ENCODE assay signal across 16 cellular contexts in the genomic region with DNA sequence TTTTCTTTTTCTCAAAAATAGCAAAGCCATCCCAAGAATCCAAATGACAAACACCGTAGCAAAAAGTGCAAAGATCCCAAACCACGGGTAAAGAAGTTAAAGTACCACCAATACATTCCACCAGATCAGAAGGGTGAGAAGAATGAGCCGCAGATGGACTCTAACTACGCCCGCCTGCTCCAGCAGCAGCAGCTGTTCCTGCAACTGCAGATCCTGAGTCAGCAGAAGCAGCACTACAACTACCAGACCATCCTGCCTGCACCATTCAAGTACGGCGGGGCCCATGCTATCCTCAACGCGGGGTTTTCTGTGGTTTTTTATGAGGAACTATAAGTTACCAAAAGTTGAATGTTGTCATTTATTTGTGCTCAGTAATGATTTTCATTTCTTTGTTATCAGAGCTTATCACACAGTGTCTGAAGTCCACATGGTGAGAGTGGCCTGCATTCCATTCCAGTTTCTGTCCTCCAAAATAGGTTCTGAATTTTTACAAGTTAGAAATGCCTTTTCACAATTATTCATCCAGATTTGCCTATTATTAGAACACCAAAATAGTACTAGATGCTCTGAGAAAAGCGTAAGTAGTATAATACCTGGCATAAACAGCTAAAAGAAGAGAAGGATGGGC.
DNase-seq lines count a peak whose midpoint lies in the region; ATAC-seq and TF ChIP-seq lines count a peak whose summit lies in the region.
"Had no signal": no experiment of that assay in that cellular context is flagged by ENCODE, and none has a peak within 500 bp of the region (broad histone marks: within the 10 kb centered on the region; RNA-seq: fewer than 3 reads in every experiment).

No MANE protein-coding gene starts in this region.

- no peaks in the 10 kb centered on the region for H3K27me3 Mint-ChIP-seq in glutamatergic neuron (ENCODE audit: unreplicated experiment)
- H3K27me3 Mint-ChIP-seq: activated CD4-positive, alpha-beta memory T cell treated with anti-CD3 and anti-CD28 coated beads for 36 hours had no signal

- H3K4me3 ChIP-seq in BJ (ENCODE audit: low read depth, low read length), result no peak overlapping the region
- no peak overlapping the region for H3K4me3 ChIP-seq in Panc1 (ENCODE audit: low read depth in 2 of 2, low read length in 2 of 2)
- H3K4me3 ChIP-seq: colonic mucosa, tibial nerve had no signal

- H3K4me1 ChIP-seq in Panc1 (ENCODE audit: control insufficient read depth, insufficient read depth, low read length), result no peaks in the 10 kb centered on the region
- H3K4me1 ChIP-seq: colonic mucosa, tibial nerve had no signal

- H3K4me3 Mint-ChIP-seq in glutamatergic neuron (ENCODE audit: unreplicated experiment), result no peak overlapping the region
- H3K4me3 Mint-ChIP-seq: activated CD4-positive, alpha-beta memory T cell treated with anti-CD3 and anti-CD28 coated beads for 36 hours; natural killer cell had no signal

- H3K36me3 Mint-ChIP-seq in glutamatergic neuron (ENCODE audit: unreplicated experiment), result no peaks in the 10 kb centered on the region
- H3K36me3 Mint-ChIP-seq: natural killer cell had no signal

- no peaks in the 10 kb centered on the region for H3K4me1 Mint-ChIP-seq in glutamatergic neuron (ENCODE audit: low read depth, unreplicated experiment)
- H3K4me1 Mint-ChIP-seq: natural killer cell had no signal

- CTCF ChIA-PET in BJ (lab: Yijun Ruan, JAX) (interaction anchor here (1.0 to 2.6 kb wide), 6 partner anchors 9 to 362 kb away, joined by 3 to 23 read pairs (median 4); no protein-coding TSS in a partner anchor), Panc1 (lab: Charles Lee) (no interaction called here)

- TF ChIP-seq CTCF in BJ (IDR thresholded peaks at IDR 0.05; ENCODE audit: insufficient read depth, low read depth, low read length) (no peak), Panc1 (IDR thresholded peaks at IDR 0.05) (no peak), glutamatergic neuron (IDR thresholded peaks at IDR 0.05; ENCODE audit: partially characterized antibody, unreplicated experiment) (no peak)

- peak; percentile 8 for DNase-seq in BJ (ENCODE audit: low read depth)
- no peak for DNase-seq in Panc1 (ENCODE audit: low read depth, low spot score)
- DNase-seq in glutamatergic neuron, result peak; percentile 41
- peak; percentile 66 for DNase-seq in myocyte (ENCODE audit: low read depth)
- no peak for DNase-seq in SIG-M5 (lab: John Stamatoyannopoulos, UW)
- DNase-seq: activated CD4-positive, alpha-beta memory T cell treated with anti-CD3 and anti-CD28 coated beads for 36 hours; colonic mucosa; kidney glomerular epithelial cell; natural killer cell; NCI-H1417; stimulated activated CD4-positive, alpha-beta T cell treated with anti-CD3 and anti-CD28 coated beads, Interleukin-4, amount 100 ng/mL, for 4 hours had no signal

- no TSS peak for BruUV-seq in Panc1 (replicated peaks; lab: Mats Ljungman, UMichigan)

- in situ Hi-C loops in Panc1 (cut with HindIII; ENCODE audit: low pct_unique_long_range_greater_than_20kb, low sequenced_read_pairs), result loop anchor here (25.0 kb wide), 1 partner anchor 303 kb away; no protein-coding TSS in a partner anchor

- H3K27ac Mint-ChIP-seq in glutamatergic neuron (ENCODE audit: unreplicated experiment), result no peak overlapping the region
- H3K27ac Mint-ChIP-seq: activated CD4-positive, alpha-beta memory T cell treated with anti-CD3 and anti-CD28 coated beads for 36 hours; natural killer cell had no signal

- POLR2A ChIA-PET in BJ (lab: Charles Lee), result no interaction called here
- POLR2A ChIA-PET in Panc1 (lab: Charles Lee), result no interaction called here

- H3K36me3 ChIP-seq in BJ (ENCODE audit: control insufficient read depth, insufficient read depth, low read length) (no peaks in the 10 kb centered on the region), Panc1 (ENCODE audit: control insufficient read depth, insufficient read depth, low read length) (peaks cover 9% of the 10 kb centered on the region)

- peaks cover 3% of the 10 kb centered on the region for H3K9me3 Mint-ChIP-seq in glutamatergic neuron (ENCODE audit: unreplicated experiment)
- H3K9me3 Mint-ChIP-seq: activated CD4-positive, alpha-beta memory T cell treated with anti-CD3 and anti-CD28 coated beads for 36 hours; natural killer cell had no signal

- no peaks in the 10 kb centered on the region for H3K27me3 ChIP-seq in BJ (ENCODE audit: control insufficient read depth, insufficient read depth, low read length)
- no peaks in the 10 kb centered on the region for H3K27me3 ChIP-seq in Panc1 (ENCODE audit: control insufficient read depth, insufficient read depth, low read length)
- H3K27me3 ChIP-seq: colonic mucosa, tibial nerve had no signal

- H3K9me3 ChIP-seq in Panc1 (ENCODE audit: control insufficient read depth, insufficient read depth, low read depth, low read length), result no peaks in the 10 kb centered on the region
- H3K9me3 ChIP-seq: colonic mucosa, tibial nerve had no signal

- no peak overlapping the region for H3K27ac ChIP-seq in Panc1 (ENCODE audit: low read length)
- H3K27ac ChIP-seq: colonic mucosa, epithelial cell of prostate, tibial nerve had no signal

- peak; percentile 60; the same call in 1 of the 2 replicates for ATAC-seq in Panc1
- ATAC-seq in GM18498 (IDR thresholded peaks at IDR 0.05; ENCODE audit: unreplicated experiment), result no peak
- ATAC-seq in HG03439 (IDR thresholded peaks at IDR 0.05; ENCODE audit: unreplicated experiment), result no peak
- ATAC-seq in HG02610 (IDR thresholded peaks at IDR 0.05; ENCODE audit: unreplicated experiment), result no peak
- ATAC-seq: natural killer cell had no signal

- intact Hi-C loops in Panc1 (cut with micrococcal nuclease; ENCODE audit: unreplicated experiment), result loop anchor here (10.0 kb wide), 2 partner anchors 284 to 316 kb away; a partner anchor contains a TSS

Comparison
In these comparisons a context has a peak if more than half of its experiments do, and no peak if none do; other contexts are left out.
1. DNase-seq: peak in BJ (single experiment), glutamatergic neuron (single experiment) and myocyte (single experiment); none in Panc1 (single experiment) and SIG-M5 (single experiment).